In the genomic region with DNA sequence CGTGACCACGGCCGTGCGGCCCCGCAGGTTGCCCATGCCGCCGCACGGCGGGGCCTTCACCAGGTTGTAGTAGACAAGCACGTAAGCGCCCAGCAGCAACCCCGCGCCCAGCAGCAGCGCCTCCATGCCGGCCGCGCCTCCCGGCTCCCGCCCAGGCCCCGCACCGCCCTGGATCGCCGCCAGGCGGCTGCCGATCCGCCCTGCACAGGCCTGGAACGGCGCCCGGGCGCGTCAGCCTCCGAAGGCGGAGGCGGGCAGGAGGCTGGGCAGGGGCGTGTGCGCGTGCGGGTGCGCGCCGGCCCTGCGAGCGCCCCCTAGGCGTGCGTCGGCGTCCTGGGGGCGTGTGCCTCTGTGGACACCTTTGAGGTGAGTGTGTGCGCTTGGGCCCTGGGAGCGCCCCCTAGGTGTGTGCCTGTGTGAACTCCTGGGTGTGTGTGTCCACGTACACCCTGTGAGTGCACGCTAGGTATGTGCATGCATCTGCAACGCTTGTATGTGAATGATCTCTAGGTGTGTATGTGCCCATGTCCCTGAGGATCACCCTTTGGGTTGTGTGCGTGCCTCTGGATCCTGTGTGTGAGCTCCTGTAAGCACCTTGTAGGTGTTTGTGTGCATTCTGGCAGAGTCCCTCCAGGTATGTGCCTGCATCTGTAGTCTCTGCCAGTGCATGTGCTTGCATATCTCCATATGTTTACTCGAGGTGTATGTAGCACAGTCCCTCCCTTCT, we compare ENCODE assay signal across 8 cellular contexts. TPM values are rescaled to one million over a fixed set of nuclear protein-coding genes. Genes with fewer than 3 reads are reported as not detected.
A peak's percentile ranks its signal among the peaks of the same experiment; 100 is the strongest.
DNase-seq lines count a peak whose midpoint lies in the region; ATAC-seq and TF ChIP-seq lines count a peak whose summit lies in the region.

DHRS13 (minus strand) TSS at position 261 of the 727 bp plus-strand sequence; CDS start at position 126, 135 bp downstream.

- no peak for TF ChIP-seq POLR2A in lower leg skin (IDR thresholded peaks at IDR 0.05)

- H3K27me3 ChIP-seq in dorsolateral prefrontal cortex, result no peaks in the 10 kb centered on the region

- DNase-seq in CD1c-positive myeloid dendritic cell (ENCODE audit: extremely low spot score) (peak; percentile 95), NCI-H774 (lab: John Stamatoyannopoulos, UW) (peak; percentile 97), dorsolateral prefrontal cortex (peak; percentile 58 to 89 (median 78)), lower leg skin (ENCODE audit: low spot score in 2 of 2) (peak; percentile 59 to 95)
- DNase-seq in activated CD4-positive, alpha-beta memory T cell treated with anti-CD3 and anti-CD28 coated beads, Interleukin-2, amount 10 ng/mL, durations not matched to agents 7 days and 5 days, result peak; percentile 94
- DNase-seq in stimulated activated CD4-positive, alpha-beta T cell treated with anti-CD3 and anti-CD28 coated beads, TNF-alpha, amount 100 ng/mL, for 1 hour (ENCODE audit: low read depth in 3 of 3, low spot score in 1 of 3), result peak; percentile 85 to 93 (median 90)

- intact Hi-C loops in dorsolateral prefrontal cortex (cut with DNase I), result loop anchor here (2.0 to 5.0 kb wide), 7 partner anchors 48 to 176 kb away; partner anchors contain the start of genes ERAL1 (in 1 of the 2), NEK8 (in 1 of the 2), PHF12 (in 1 of the 2) and TLCD1 (in 1 of the 2)
- intact Hi-C loops in lower leg skin (cut with DNase I; ENCODE audit: low total_unique reads), result no loop called here

- 1 to 9% methylated on average over 2 to 17 of the region's 55 CpGs for WGBS in lower leg skin, 2 donors

- peaks cover 48% of the 10 kb centered on the region for H3K4me1 Mint-ChIP-seq in activated CD4-positive, alpha-beta memory T cell treated with anti-CD3 and anti-CD28 coated beads, Interleukin-2, amount 10 ng/mL, durations not matched to agents 7 days and 5 days

- POLR2A ChIA-PET in activated CD4-positive, alpha-beta memory T cell treated with anti-CD3 and anti-CD28 coated beads, Interleukin-2, amount 10 ng/mL, durations not matched to agents 7 days and 5 days (lab: Charles Lee), result interaction anchor here (0.7 to 4.4 kb wide), 15 partner anchors 11 to 391 kb away, joined by 3 to 39 read pairs (median 5); partner anchors contain the start of genes BLTP2, FAM222B, NUFIP2 and PHF12

- H3K4me3 Mint-ChIP-seq in activated CD4-positive, alpha-beta memory T cell treated with anti-CD3 and anti-CD28 coated beads, Interleukin-2, amount 10 ng/mL, durations not matched to agents 7 days and 5 days, result peak within 1 kb of the TSS; percentile 79

- H3K4me3 ChIP-seq in dorsolateral prefrontal cortex (peak within 1 kb of the TSS; percentile 59 to 88 (median 77)), lower leg skin (ENCODE audit: low read depth, poor library complexity, severe bottlenecking) (peak within 1 kb of the TSS; percentile 51)

- CTCF ChIA-PET in activated CD4-positive, alpha-beta memory T cell treated with anti-CD3 and anti-CD28 coated beads, Interleukin-2, amount 10 ng/mL, durations not matched to agents 7 days and 5 days (lab: Charles Lee), result interaction anchor here (0.5 to 5.0 kb wide), 24 partner anchors 8 to 256 kb away, joined by 3 to 37 read pairs (median 4); partner anchors contain the start of genes FAM222B, NEK8, PHF12 and SDF2

- peak within 1 kb of the TSS; percentile 78 for H3K27ac Mint-ChIP-seq in activated CD4-positive, alpha-beta memory T cell treated with anti-CD3 and anti-CD28 coated beads, Interleukin-2, amount 10 ng/mL, durations not matched to agents 7 days and 5 days

- TF ChIP-seq CTCF in dorsolateral prefrontal cortex (IDR thresholded peaks at IDR 0.05 in 54 of 56, conservative IDR thresholded peaks at IDR 0.05 in 2 of 56; ENCODE audit: low read depth in 1 of 56, partially characterized antibody in 56 of 56) (peak; percentile 42 to 98 (median 85)), lower leg skin (IDR thresholded peaks at IDR 0.05) (no peak)

- H3K36me3 Mint-ChIP-seq in activated CD4-positive, alpha-beta memory T cell treated with anti-CD3 and anti-CD28 coated beads, Interleukin-2, amount 10 ng/mL, durations not matched to agents 7 days and 5 days (ENCODE audit: low read depth), result peaks cover 50% of the 10 kb centered on the region

- peak within 1 kb of the TSS in 58 of 59 donors; percentile 5 to 92 (median 78) for H3K27ac ChIP-seq in dorsolateral prefrontal cortex

- peak; percentile 82 for ATAC-seq in GM19438 (IDR thresholded peaks at IDR 0.05; ENCODE audit: low read depth, unreplicated experiment)
- ATAC-seq in HG03571 (IDR thresholded peaks at IDR 0.05; ENCODE audit: unreplicated experiment), result peak; percentile 83

- H3K9me3 Mint-ChIP-seq in activated CD4-positive, alpha-beta memory T cell treated with anti-CD3 and anti-CD28 coated beads, Interleukin-2, amount 10 ng/mL, durations not matched to agents 7 days and 5 days, result no peaks in the 10 kb centered on the region

- H3K27me3 Mint-ChIP-seq in activated CD4-positive, alpha-beta memory T cell treated with anti-CD3 and anti-CD28 coated beads, Interleukin-2, amount 10 ng/mL, durations not matched to agents 7 days and 5 days, result no peaks in the 10 kb centered on the region

RNA-seq across cellular contexts. Expression of gene DHRS13, which starts in this region (rescaled TPM):
- 10 to 100 TPM; 25.2 to 25.7 TPM for total RNA-seq in activated CD4-positive, alpha-beta memory T cell treated with anti-CD3 and anti-CD28 coated beads, Interleukin-2, amount 10 ng/mL, durations not matched to agents 7 days and 5 days
- total RNA-seq in dorsolateral prefrontal cortex (10 to 100 TPM in 61 of 120 experiments, 1 to 10 TPM in 59; 5.9 to 22.5 (median 10.1) TPM), lower leg skin (10 to 100 TPM; 19.2 to 22.9 (median 19.5) TPM)

Comparison
In these comparisons a context has a peak if more than half of its experiments do, and no peak if none do; other contexts are left out.
1. Peak in every context shown above with its lines: DNase-seq, ATAC-seq, H3K4me3 ChIP-seq and H3K27ac ChIP-seq.
2. CTCF ChIP-seq: peak in dorsolateral prefrontal cortex (56 of 56); none in lower leg skin (0 of 3).